24 cellular contexts compared by ENCODE assay signal in the genomic region with DNA sequence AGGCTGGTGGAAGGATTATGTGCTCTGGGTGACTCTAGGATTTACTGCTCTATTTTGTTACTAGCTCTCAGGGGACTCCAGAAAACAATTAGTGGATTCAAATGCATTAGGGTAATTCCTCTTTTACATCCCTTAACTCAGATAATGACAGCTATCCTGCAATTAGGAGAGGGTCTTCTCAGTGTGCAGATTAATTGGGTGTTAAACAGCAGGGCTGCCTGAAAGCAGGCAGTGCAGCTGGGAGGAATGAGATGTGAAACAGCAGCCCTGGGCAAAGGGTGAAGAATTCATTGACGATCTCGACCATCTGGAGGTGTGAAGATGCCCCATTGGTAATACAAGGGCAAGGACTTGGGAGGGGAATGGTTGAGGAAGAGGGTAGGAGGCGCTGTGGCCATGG.
DNase-seq lines count a peak whose midpoint lies in the region; ATAC-seq and TF ChIP-seq lines count a peak whose summit lies in the region.
"Had no signal": no experiment of that assay in that cellular context is flagged by ENCODE, and none has a peak within 500 bp of the region (broad histone marks: within the 10 kb centered on the region; RNA-seq: fewer than 3 reads in every experiment).

No MANE protein-coding gene starts in this region.

- no peak overlapping the region for H3K4me3 Mint-ChIP-seq in activated T-helper 17 cell treated with anti-CD3 and anti-CD28 coated beads, Interleukin-2, amount 50 U/mL, for 72 hours
- H3K4me3 Mint-ChIP-seq in neural progenitor cell = peak overlapping the region; percentile 39
- H3K4me3 Mint-ChIP-seq: CD4-positive, CD25-positive, alpha-beta regulatory T cell had no signal

- peak; percentile 78 for DNase-seq in D341Med (ENCODE audit: low spot score)
- peak; percentile 71 to 84 for DNase-seq in NCI-H524 (lab: John Stamatoyannopoulos, UW)
- peak; percentile 77 for DNase-seq in neural progenitor cell (ENCODE audit: low spot score)
- DNase-seq in HEK293T (ENCODE audit: extremely low spot score) = no peak
- no peak for DNase-seq in DMS53 treated with DMSO at 0.1 percent for 48 hours (lab: John Stamatoyannopoulos, UW; ENCODE audit: unreplicated experiment)
- no peak for DNase-seq in iPS-NIHi11 (ENCODE audit: low spot score)
- DNase-seq in cerebellum (ENCODE audit: low spot score) = no peak
- DNase-seq: BE2C; CD4-positive, CD25-positive, alpha-beta regulatory T cell; DMS79; MG63; NCI-H1417 treated with DMSO at 0.1 percent for 48 hours; NCI-H1930; NCI-H226; NCI-H526; NK-92 treated with Interleukin-12 subunit alpha and Interleukin-12 subunit beta, amount 100 ng/mL, for 24 hours; SIG-M5; SK-N-SH had no signal

- no peak for TF ChIP-seq CTCF in neural progenitor cell (IDR thresholded peaks at IDR 0.05)

- H3K27ac Mint-ChIP-seq in activated T-helper 17 cell treated with anti-CD3 and anti-CD28 coated beads, Interleukin-2, amount 50 U/mL, for 72 hours = peak overlapping the region; percentile 24
- H3K27ac Mint-ChIP-seq in neural progenitor cell = no peak overlapping the region
- H3K27ac Mint-ChIP-seq: CD4-positive, CD25-positive, alpha-beta regulatory T cell had no signal

- peaks cover 27% of the 10 kb centered on the region for H3F3A ChIP-seq in neural progenitor cell (ENCODE audit: low read depth)

- peak overlapping the region; percentile 38 for H3K27ac ChIP-seq in neural progenitor cell
- H3K27ac ChIP-seq: A549, HL-60 had no signal

- POLR2A ChIA-PET in HEK293T (lab: Yijun Ruan, JAX) = no interaction called here

- peak overlapping the region; percentile 40 for H3K4me2 ChIP-seq in neural progenitor cell
- H3K4me2 ChIP-seq: A549, SK-N-SH had no signal

- peaks cover 18% of the 10 kb centered on the region for H3K36me3 Mint-ChIP-seq in activated T-helper 17 cell treated with anti-CD3 and anti-CD28 coated beads, Interleukin-2, amount 50 U/mL, for 72 hours (ENCODE audit: low read depth)
- H3K36me3 Mint-ChIP-seq in neural progenitor cell = no peaks in the 10 kb centered on the region

- ATAC-seq in activated T-helper 17 cell treated with anti-CD3 and anti-CD28 coated beads, Interleukin-2, amount 50 U/mL, for 72 hours (replicated peaks) = no peak
- ATAC-seq: A549, HepG2, K562, Panc1 had no signal

- peaks cover 24% of the 10 kb centered on the region for H3K4me1 ChIP-seq in neural progenitor cell
- H3K4me1 ChIP-seq: A549, BE2C had no signal

- H4K20me1 ChIP-seq in neural progenitor cell (ENCODE audit: low read depth) = no peaks in the 10 kb centered on the region

- H3K79me2 ChIP-seq in neural progenitor cell (ENCODE audit: low read depth) = no peaks in the 10 kb centered on the region

- no peak overlapping the region for H2AFZ ChIP-seq in neural progenitor cell (replicated peaks)

- peaks cover 9% of the 10 kb centered on the region for H3K9me3 Mint-ChIP-seq in activated T-helper 17 cell treated with anti-CD3 and anti-CD28 coated beads, Interleukin-2, amount 50 U/mL, for 72 hours
- peaks cover 7% of the 10 kb centered on the region for H3K9me3 Mint-ChIP-seq in neural progenitor cell

- CTCF ChIA-PET in HEK293T (lab: Yijun Ruan, JAX) = interaction anchor here (1.2 kb wide), 1 partner anchor 15 kb away, joined by 3 read pairs; no protein-coding TSS in a partner anchor

- H3K27me3 ChIP-seq in neural progenitor cell = no peaks in the 10 kb centered on the region
- H3K27me3 ChIP-seq: BE2C, MG63 had no signal

- no peak overlapping the region for H3K4me3 ChIP-seq in neural progenitor cell
- H3K4me3 ChIP-seq: A549, K562, MG63 had no signal

- no peaks in the 10 kb centered on the region for H3K36me3 ChIP-seq in neural progenitor cell
- H3K36me3 ChIP-seq: BE2C had no signal

- H3K27me3 Mint-ChIP-seq in activated T-helper 17 cell treated with anti-CD3 and anti-CD28 coated beads, Interleukin-2, amount 50 U/mL, for 72 hours = no peaks in the 10 kb centered on the region
- H3K27me3 Mint-ChIP-seq in neural progenitor cell (ENCODE audit: insufficient read depth, low read depth) = peaks cover 35% of the 10 kb centered on the region
- H3K27me3 Mint-ChIP-seq: CD4-positive, CD25-positive, alpha-beta regulatory T cell had no signal

- no peak overlapping the region for H3K9ac ChIP-seq in neural progenitor cell
- H3K9ac ChIP-seq: SK-N-SH had no signal

- H3K9me3 ChIP-seq in neural progenitor cell (ENCODE audit: low read depth) = peaks cover 2% of the 10 kb centered on the region
- H3K9me3 ChIP-seq: BE2C, SK-N-SH had no signal

- H3K4me1 Mint-ChIP-seq in activated T-helper 17 cell treated with anti-CD3 and anti-CD28 coated beads, Interleukin-2, amount 50 U/mL, for 72 hours = no peaks in the 10 kb centered on the region
- H3K4me1 Mint-ChIP-seq in neural progenitor cell = peaks cover 22% of the 10 kb centered on the region
- H3K4me1 Mint-ChIP-seq: CD4-positive, CD25-positive, alpha-beta regulatory T cell had no signal

TF ChIP-seq in HEK293T, 16 proteins besides CTCF, POLR2A, EP300 and RAD21:
- TF ChIP-seq SP1 (IDR thresholded peaks at IDR 0.05) (no peak), FOXK2 (IDR thresholded peaks at IDR 0.05) (no peak), ARNT (IDR thresholded peaks at IDR 0.05) (no peak), FOXM1 (IDR thresholded peaks at IDR 0.05; ENCODE audit: borderline replicate concordance) (no peak), CTBP1 (IDR thresholded peaks at IDR 0.05; ENCODE audit: borderline replicate concordance) (no peak), NFRKB (IDR thresholded peaks at IDR 0.05) (no peak), ELF4 (IDR thresholded peaks at IDR 0.05) (no peak), BHLHE40 (IDR thresholded peaks at IDR 0.05; ENCODE audit: borderline replicate concordance) (no peak), FOXA1 (IDR thresholded peaks at IDR 0.05) (no peak), LEF1 (IDR thresholded peaks at IDR 0.05; ENCODE audit: borderline replicate concordance) (no peak), SUZ12 (IDR thresholded peaks at IDR 0.05) (no peak), TARDBP (IDR thresholded peaks at IDR 0.05) (no peak), ZNF384 (IDR thresholded peaks at IDR 0.05) (no peak), HDGF (IDR thresholded peaks at IDR 0.05; ENCODE audit: borderline replicate concordance) (no peak), L3MBTL2 (conservative IDR thresholded peaks at IDR 0.05) (no peak)
- TF ChIP-seq, protein P1, sequence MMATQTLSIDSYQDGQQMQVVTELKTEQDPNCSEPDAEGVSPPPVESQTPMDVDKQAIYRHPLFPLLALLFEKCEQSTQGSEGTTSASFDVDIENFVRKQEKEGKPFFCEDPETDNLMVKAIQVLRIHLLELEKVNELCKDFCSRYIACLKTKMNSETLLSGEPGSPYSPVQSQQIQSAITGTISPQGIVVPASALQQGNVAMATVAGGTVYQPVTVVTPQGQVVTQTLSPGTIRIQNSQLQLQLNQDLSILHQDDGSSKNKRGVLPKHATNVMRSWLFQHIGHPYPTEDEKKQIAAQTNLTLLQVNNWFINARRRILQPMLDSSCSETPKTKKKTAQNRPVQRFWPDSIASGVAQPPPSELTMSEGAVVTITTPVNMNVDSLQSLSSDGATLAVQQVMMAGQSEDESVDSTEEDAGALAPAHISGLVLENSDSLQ (IDR thresholded peaks at IDR 0.05) = no peak

Comparison
In these comparisons a context has a peak if more than half of its experiments do, and no peak if none do; other contexts are left out.
1. DNase-seq: peak in D341Med (single experiment), NCI-H524 (2 of 2) and neural progenitor cell (single experiment); none in HEK293T (single experiment), DMS53 treated with DMSO at 0.1 percent for 48 hours (single experiment), iPS-NIHi11 (single experiment) and cerebellum (single experiment).